ENCODE assay signal across 1 cellular context in genomic region chr9:133149130-133150015, GRCh38.
TF ChIP-seq lines count a peak whose summit lies in the region.

No MANE protein-coding gene starts in this region.

TF ChIP-seq in K562, 482 proteins besides CTCF, POLR2A, EP300 and RAD21 (continued from another document and continues in another):
- TF ChIP-seq MTA3 (IDR thresholded peaks at IDR 0.05; ENCODE audit: borderline replicate concordance) (peak; percentile 82; the same call in 1 of the 2 replicates), ZNF133 (CRISPR knock-in tag; IDR thresholded peaks at IDR 0.05) (no peak), ZNF764 (CRISPR knock-in tag; IDR thresholded peaks at IDR 0.05; ENCODE audit: low read depth) (peak; percentile 56; the same call in 1 of the 2 replicates), MCM7 (IDR thresholded peaks at IDR 0.05) (no peak), CTCFL (IDR thresholded peaks at IDR 0.05; ENCODE audit: borderline replicate concordance, insufficient read depth, low read depth, low read length, poor library complexity, severe bottlenecking) (peak; percentile 51), POLR2AphosphoS5 (IDR thresholded peaks at IDR 0.05; ENCODE audit: control insufficient read depth, insufficient read depth, low read depth, low read length) (no peak), ZNF780A (CRISPR knock-in tag; IDR thresholded peaks at IDR 0.05) (peak; percentile 75; the same call in 1 of the 2 replicates), TCF3 (CRISPR knock-in tag; IDR thresholded peaks at IDR 0.05) (peak; percentile 53), RBM25 (IDR thresholded peaks at IDR 0.05; ENCODE audit: low read depth, low read length, severe bottlenecking) (no peak), CAMTA2 (CRISPR knock-in tag; conservative IDR thresholded peaks at IDR 0.05) (peak; percentile 88; the same call in 1 of the 2 replicates), ZBED1 (IDR thresholded peaks at IDR 0.05) (no peak), ZNF57 (CRISPR knock-in tag; IDR thresholded peaks at IDR 0.05) (no peak), POLR2G (IDR thresholded peaks at IDR 0.05; ENCODE audit: low read depth, low read length) (peak; percentile 90), POLR2H (tag; IDR thresholded peaks at IDR 0.05; ENCODE audit: low read depth) (no peak), NFIX (CRISPR knock-in tag; IDR thresholded peaks at IDR 0.05; ENCODE audit: low read depth) (no peak), FOXK1 (CRISPR knock-in tag; IDR thresholded peaks at IDR 0.05; ENCODE audit: borderline replicate concordance) (no peak; the same call in 1 of the 2 replicates), NFE2 (IDR thresholded peaks at IDR 0.05; ENCODE audit: low read depth) (no peak), DACH1 (IDR thresholded peaks at IDR 0.05; ENCODE audit: partially characterized antibody) (peak; percentile 6), CCAR2 (IDR thresholded peaks at IDR 0.05; ENCODE audit: low read depth, low read length) (no peak), ZNF449 (CRISPR knock-in tag; IDR thresholded peaks at IDR 0.05) (peak; percentile 76), SP1 (CRISPR knock-in tag; IDR thresholded peaks at IDR 0.05) (peak; percentile 64; the same call in 1 of the 2 replicates), SMAD1 (IDR thresholded peaks at IDR 0.05; ENCODE audit: low read depth, low read length, partially characterized antibody) (no peak), GABPB2 (CRISPR knock-in tag; conservative IDR thresholded peaks at IDR 0.05) (peak; percentile 51; the same call in 1 of the 2 replicates), MAZ (CRISPR knock-in tag; conservative IDR thresholded peaks at IDR 0.05 in 1 of 2, IDR thresholded peaks at IDR 0.05 in 1 of 2) (peak; percentile 97 to 98), SMARCC2 (IDR thresholded peaks at IDR 0.05; ENCODE audit: low read depth) (no peak), PRDM10 (IDR thresholded peaks at IDR 0.05; ENCODE audit: partially characterized antibody) (peak; percentile 78), ADNP (tag; IDR thresholded peaks at IDR 0.05) (no peak), TFE3 (CRISPR knock-in tag; IDR thresholded peaks at IDR 0.05) (peak; percentile 36; the same call in 1 of the 2 replicates), NONO (IDR thresholded peaks at IDR 0.05; ENCODE audit: low read depth in 2 of 2, low read length in 1 of 2) (peak in 1 of 2 experiments; percentile 86; a peak in 2 of 4 replicates), ZBTB11 (CRISPR knock-in tag; IDR thresholded peaks at IDR 0.05) (peak in 1 of 3 experiments; percentile 92; a peak in 2 of 6 replicates), AFF1 (IDR thresholded peaks at IDR 0.05; ENCODE audit: low read depth in 1 of 2, partially characterized antibody in 2 of 2) (no peak)
- TF ChIP-seq, protein P1, sequence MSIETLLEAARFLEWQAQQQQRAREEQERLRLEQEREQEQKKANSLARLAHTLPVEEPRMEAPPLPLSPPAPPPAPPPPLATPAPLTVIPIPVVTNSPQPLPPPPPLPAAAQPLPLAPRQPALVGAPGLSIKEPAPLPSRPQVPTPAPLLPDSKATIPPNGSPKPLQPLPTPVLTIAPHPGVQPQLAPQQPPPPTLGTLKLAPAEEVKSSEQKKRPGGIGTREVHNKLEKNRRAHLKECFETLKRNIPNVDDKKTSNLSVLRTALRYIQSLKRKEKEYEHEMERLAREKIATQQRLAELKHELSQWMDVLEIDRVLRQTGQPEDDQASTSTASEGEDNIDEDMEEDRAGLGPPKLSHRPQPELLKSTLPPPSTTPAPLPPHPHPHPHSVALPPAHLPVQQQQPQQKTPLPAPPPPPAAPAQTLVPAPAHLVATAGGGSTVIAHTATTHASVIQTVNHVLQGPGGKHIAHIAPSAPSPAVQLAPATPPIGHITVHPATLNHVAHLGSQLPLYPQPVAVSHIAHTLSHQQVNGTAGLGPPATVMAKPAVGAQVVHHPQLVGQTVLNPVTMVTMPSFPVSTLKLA (conservative IDR thresholded peaks at IDR 0.05), result peak; percentile 96 to 98
- TF ChIP-seq, protein P2, sequence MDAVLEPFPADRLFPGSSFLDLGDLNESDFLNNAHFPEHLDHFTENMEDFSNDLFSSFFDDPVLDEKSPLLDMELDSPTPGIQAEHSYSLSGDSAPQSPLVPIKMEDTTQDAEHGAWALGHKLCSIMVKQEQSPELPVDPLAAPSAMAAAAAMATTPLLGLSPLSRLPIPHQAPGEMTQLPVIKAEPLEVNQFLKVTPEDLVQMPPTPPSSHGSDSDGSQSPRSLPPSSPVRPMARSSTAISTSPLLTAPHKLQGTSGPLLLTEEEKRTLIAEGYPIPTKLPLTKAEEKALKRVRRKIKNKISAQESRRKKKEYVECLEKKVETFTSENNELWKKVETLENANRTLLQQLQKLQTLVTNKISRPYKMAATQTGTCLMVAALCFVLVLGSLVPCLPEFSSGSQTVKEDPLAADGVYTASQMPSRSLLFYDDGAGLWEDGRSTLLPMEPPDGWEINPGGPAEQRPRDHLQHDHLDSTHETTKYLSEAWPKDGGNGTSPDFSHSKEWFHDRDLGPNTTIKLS (IDR thresholded peaks at IDR 0.05; ENCODE audit: borderline replicate concordance, low read depth), result peak; percentile 69; the same call in 1 of the 2 replicates
